8 cellular contexts compared by ENCODE assay signal in the genomic region with DNA sequence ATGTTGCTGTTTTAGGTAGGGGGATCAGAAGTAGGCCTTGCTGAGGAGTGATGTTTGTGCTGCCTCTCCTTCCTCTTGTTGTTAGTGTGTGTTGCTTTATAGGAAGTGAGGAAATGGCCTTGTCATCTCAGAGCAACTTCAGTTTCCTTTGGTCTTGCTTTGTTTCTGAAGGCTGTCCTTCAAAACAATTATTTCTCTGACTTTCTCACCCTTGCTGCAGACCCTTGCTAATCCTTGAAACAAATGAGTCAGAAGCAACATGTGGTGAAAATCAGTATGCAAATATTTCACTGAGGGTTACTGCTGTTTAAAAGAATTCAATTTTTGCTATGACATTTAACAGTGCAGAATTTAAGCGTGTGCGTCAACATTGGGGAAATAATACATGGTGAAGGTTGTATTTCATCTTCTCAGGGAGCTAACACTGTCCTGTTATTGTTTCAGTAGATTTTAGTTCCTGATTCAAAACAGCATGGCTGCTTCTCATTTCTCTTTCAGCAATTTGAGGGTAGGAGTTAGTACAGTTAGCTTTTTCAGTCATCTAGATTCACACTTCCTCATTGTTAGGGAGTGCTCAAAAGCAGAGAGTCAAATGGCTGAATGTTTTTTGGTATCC. TPM values are rescaled to one million over a fixed set of nuclear protein-coding genes. Genes with fewer than 3 reads are reported as not detected.
DNase-seq lines count a peak whose midpoint lies in the region; ATAC-seq and TF ChIP-seq lines count a peak whose summit lies in the region.

No MANE protein-coding gene starts in this region.

- TF ChIP-seq CTCF in endothelial cell (IDR thresholded peaks at IDR 0.05; ENCODE audit: unreplicated experiment) (no peak), testis (IDR thresholded peaks at IDR 0.05) (no peak)

- H3K9me3 ChIP-seq in Karpas-422 (ENCODE audit: low read length) (no peaks in the 10 kb centered on the region), testis (no peaks in the 10 kb centered on the region)

- H3K36me3 Mint-ChIP-seq in endothelial cell (ENCODE audit: low read depth, unreplicated experiment), result peaks cover 11% of the 10 kb centered on the region

- peak overlapping the region; percentile 34 for H3K4me3 Mint-ChIP-seq in endothelial cell (ENCODE audit: unreplicated experiment)

- H4K20me1 ChIP-seq in Karpas-422 (ENCODE audit: insufficient read depth, low read depth, low read length), result peaks cover 6% of the 10 kb centered on the region; the same call in 1 of the 2 replicates

- peak overlapping the region; percentile 100 for H3K27ac Mint-ChIP-seq in endothelial cell (ENCODE audit: unreplicated experiment)

- H3K9ac ChIP-seq in Karpas-422 (ENCODE audit: low read length), result peak overlapping the region; percentile 31; the same call in 1 of the 2 replicates

- H3K36me3 ChIP-seq in Karpas-422 (ENCODE audit: insufficient read depth, low read length) (peaks cover 68% of the 10 kb centered on the region), testis (ENCODE audit: low read depth, missing control alignments) (no peaks in the 10 kb centered on the region)

- H3K79me2 ChIP-seq in Karpas-422 (ENCODE audit: low read length), result peaks cover 84% of the 10 kb centered on the region

- no peaks in the 10 kb centered on the region for H3K9me3 Mint-ChIP-seq in endothelial cell (ENCODE audit: unreplicated experiment)

- intact Hi-C loops in testis (cut with DNase I; ENCODE audit: low total_unique reads), result no loop called here

- H3K4me2 ChIP-seq in Karpas-422 (ENCODE audit: low read depth, low read length, poor library complexity, severe bottlenecking), result peak overlapping the region; percentile 54

- H3K4me1 ChIP-seq in Karpas-422 (ENCODE audit: low read length) (peaks cover 77% of the 10 kb centered on the region), testis (no peaks in the 10 kb centered on the region)

- no peak for TF ChIP-seq POLR2A in testis (IDR thresholded peaks at IDR 0.05)

- H3K27me3 ChIP-seq in Karpas-422 (ENCODE audit: low read length) (no peaks in the 10 kb centered on the region), testis (no peaks in the 10 kb centered on the region)

- WGBS in testis, 2 donors, result 80 to 88% methylated on average over 2 of the region's 2 CpGs

- ATAC-seq in GM18499 (IDR thresholded peaks at IDR 0.05; ENCODE audit: insufficient read depth, unreplicated experiment) (peak; percentile 81), GM21737 (IDR thresholded peaks at IDR 0.05; ENCODE audit: unreplicated experiment) (peak; percentile 86)

- H3K9me2 ChIP-seq in Karpas-422 (replicated peaks; ENCODE audit: insufficient read depth, low read length), result no peaks in the 10 kb centered on the region

- H3K27ac ChIP-seq in Karpas-422 (ENCODE audit: low read length) (peak overlapping the region; percentile 75), testis (no peak overlapping the region)

- peak; percentile 69 for DNase-seq in Karpas-422
- no peak for DNase-seq in endothelial cell (ENCODE audit: low spot score)
- no peak for DNase-seq in NCI-H748 (lab: John Stamatoyannopoulos, UW; ENCODE audit: unreplicated experiment)
- DNase-seq in testis, result no peak
- no peak for DNase-seq in A172 (ENCODE audit: low spot score)
- DNase-seq in NCI-H146 (lab: John Stamatoyannopoulos, UW), result no peak

- no peak overlapping the region for H2AFZ ChIP-seq in Karpas-422 (ENCODE audit: low read length)

- H3K4me1 Mint-ChIP-seq in endothelial cell (ENCODE audit: unreplicated experiment), result peaks cover 65% of the 10 kb centered on the region

- H3K27me3 Mint-ChIP-seq in endothelial cell (ENCODE audit: unreplicated experiment), result peaks cover 5% of the 10 kb centered on the region

- peak overlapping the region; percentile 19; the same call in 1 of the 2 replicates for H3K4me3 ChIP-seq in Karpas-422 (ENCODE audit: low read length)
- no peak overlapping the region for H3K4me3 ChIP-seq in testis

RNA-seq across cellular contexts. Expression of gene RNF144B, which starts 13.8 kb away (rescaled TPM):
- 28.1 and 36.4 TPM in 2 replicates for total RNA-seq in Karpas-422 (2014; rRNA removed; shearing (Covaris generic); ENCODE audit: low replicate concordance)
- total RNA-seq in endothelial cell (ENCODE audit: unreplicated experiment) (23.2 TPM), testis (1 to 10 TPM; 6.1 TPM)
- polyA plus RNA-seq in testis (ENCODE audit: insufficient read depth, low read depth, low replicate concordance), result 6.3 TPM
- total RNA-seq in A172 (2014; rRNA removed; shearing (Covaris generic)), result 0.60 and 1.3 TPM in 2 replicates
